Comparison of ENCODE assay signal across 13 cellular contexts in genomic region chr10:63137306-63137705, GRCh38. TPM values are rescaled to one million over a fixed set of nuclear protein-coding genes. Genes with fewer than 3 reads are reported as not detected.
DNase-seq lines count a peak whose midpoint lies in the region; ATAC-seq and TF ChIP-seq lines count a peak whose summit lies in the region.
"Had no signal": no experiment of that assay in that cellular context is flagged by ENCODE, and none has a peak within 500 bp of the region (broad histone marks: within the 10 kb centered on the region; RNA-seq: fewer than 3 reads in every experiment).

No MANE protein-coding gene starts in this region.

- H3K27ac Mint-ChIP-seq in activated CD8-positive, alpha-beta T cell treated with anti-CD3 and anti-CD28 coated beads for 36 hours = no peak overlapping the region
- H3K27ac Mint-ChIP-seq in activated CD8-positive, alpha-beta T cell treated with anti-CD3 and anti-CD28 coated beads, Interleukin-2, amount 10 ng/mL, durations not matched to agents 7 days and 5 days = no peak overlapping the region
- peak overlapping the region; percentile 86 for H3K27ac Mint-ChIP-seq in WTC11

- ATAC-seq in activated CD8-positive, alpha-beta T cell treated with anti-CD3 and anti-CD28 coated beads for 36 hours = no peak
- ATAC-seq in activated CD8-positive, alpha-beta T cell treated with anti-CD3 and anti-CD28 coated beads, Interleukin-2, amount 10 ng/mL, durations not matched to agents 7 days and 5 days = no peak
- no peak for ATAC-seq in WTC11
- ATAC-seq in GM21825 (IDR thresholded peaks at IDR 0.05; ENCODE audit: unreplicated experiment) = no peak
- ATAC-seq: activated CD4-positive, CD25-positive, alpha-beta regulatory T cell treated with anti-CD3 and anti-CD28 coated beads, Interleukin-2, amount 50 U/mL, for 24 hours had no signal

- peaks cover 41% of the 10 kb centered on the region for H3K36me3 Mint-ChIP-seq in activated CD8-positive, alpha-beta T cell treated with anti-CD3 and anti-CD28 coated beads for 36 hours (ENCODE audit: low read depth)
- peaks cover 35% of the 10 kb centered on the region for H3K36me3 Mint-ChIP-seq in activated CD8-positive, alpha-beta T cell treated with anti-CD3 and anti-CD28 coated beads, Interleukin-2, amount 10 ng/mL, durations not matched to agents 7 days and 5 days (ENCODE audit: low read depth)
- H3K36me3 Mint-ChIP-seq in WTC11 = peaks cover 5% of the 10 kb centered on the region

- peaks cover 45% of the 10 kb centered on the region for H3K4me1 Mint-ChIP-seq in activated CD8-positive, alpha-beta T cell treated with anti-CD3 and anti-CD28 coated beads for 36 hours (ENCODE audit: low read depth)
- peaks cover 45% of the 10 kb centered on the region for H3K4me1 Mint-ChIP-seq in activated CD8-positive, alpha-beta T cell treated with anti-CD3 and anti-CD28 coated beads, Interleukin-2, amount 10 ng/mL, durations not matched to agents 7 days and 5 days (ENCODE audit: low read depth)
- peaks cover 18% of the 10 kb centered on the region for H3K4me1 Mint-ChIP-seq in WTC11

- H3K9me3 Mint-ChIP-seq in activated CD8-positive, alpha-beta T cell treated with anti-CD3 and anti-CD28 coated beads for 36 hours = peaks cover 4% of the 10 kb centered on the region
- peaks cover 6% of the 10 kb centered on the region for H3K9me3 Mint-ChIP-seq in activated CD8-positive, alpha-beta T cell treated with anti-CD3 and anti-CD28 coated beads, Interleukin-2, amount 10 ng/mL, durations not matched to agents 7 days and 5 days (ENCODE audit: insufficient read depth)
- peaks cover 7% of the 10 kb centered on the region for H3K9me3 Mint-ChIP-seq in WTC11

- peak; percentile 7 for DNase-seq in activated CD8-positive, alpha-beta T cell treated with anti-CD3 and anti-CD28 coated beads for 36 hours
- DNase-seq in activated CD8-positive, alpha-beta T cell treated with anti-CD3 and anti-CD28 coated beads, Interleukin-2, amount 10 ng/mL, durations not matched to agents 7 days and 5 days = no peak
- no peak for DNase-seq in WTC11 (ENCODE audit: low spot score)
- DNase-seq in iris pigment epithelial cell (ENCODE audit: low read depth) = peak; percentile 94
- peak; percentile 73 for DNase-seq in stromal cell of bone marrow (ENCODE audit: low read depth)
- no peak for DNase-seq in DMS53 (lab: John Stamatoyannopoulos, UW)
- no peak for DNase-seq in NCI-H1048 (lab: John Stamatoyannopoulos, UW)
- DNase-seq: amygdala, dorsolateral prefrontal cortex, naive B cell, NCI-H1417 had no signal

- H3K4me3 Mint-ChIP-seq in activated CD8-positive, alpha-beta T cell treated with anti-CD3 and anti-CD28 coated beads for 36 hours = no peak overlapping the region
- H3K4me3 Mint-ChIP-seq in activated CD8-positive, alpha-beta T cell treated with anti-CD3 and anti-CD28 coated beads, Interleukin-2, amount 10 ng/mL, durations not matched to agents 7 days and 5 days = no peak overlapping the region
- no peak overlapping the region for H3K4me3 Mint-ChIP-seq in WTC11

- H3K27me3 Mint-ChIP-seq in activated CD8-positive, alpha-beta T cell treated with anti-CD3 and anti-CD28 coated beads for 36 hours = no peaks in the 10 kb centered on the region
- H3K27me3 Mint-ChIP-seq in activated CD8-positive, alpha-beta T cell treated with anti-CD3 and anti-CD28 coated beads, Interleukin-2, amount 10 ng/mL, durations not matched to agents 7 days and 5 days (ENCODE audit: low read depth) = no peaks in the 10 kb centered on the region
- no peaks in the 10 kb centered on the region for H3K27me3 Mint-ChIP-seq in WTC11 (ENCODE audit: low read depth)
- H3K27me3 Mint-ChIP-seq: naive B cell had no signal

- POLR2A ChIA-PET in activated CD8-positive, alpha-beta T cell treated with anti-CD3 and anti-CD28 coated beads for 36 hours (lab: Charles Lee) = no interaction called here
- POLR2A ChIA-PET in activated CD8-positive, alpha-beta T cell treated with anti-CD3 and anti-CD28 coated beads, Interleukin-2, amount 10 ng/mL, durations not matched to agents 7 days and 5 days (lab: Charles Lee) = no interaction called here
- POLR2A ChIA-PET in WTC11 (lab: Charles Lee) = no interaction called here

- intact Hi-C loops in activated CD8-positive, alpha-beta T cell treated with anti-CD3 and anti-CD28 coated beads for 36 hours (cut with micrococcal nuclease) = no loop called here

- CTCF ChIA-PET in activated CD8-positive, alpha-beta T cell treated with anti-CD3 and anti-CD28 coated beads for 36 hours (lab: Charles Lee) = interaction anchor here (1.2 to 3.2 kb wide), 3 partner anchors 9 to 21 kb away, joined by 3 to 10 read pairs (median 5); no protein-coding TSS in a partner anchor
- CTCF ChIA-PET in activated CD8-positive, alpha-beta T cell treated with anti-CD3 and anti-CD28 coated beads, Interleukin-2, amount 10 ng/mL, durations not matched to agents 7 days and 5 days (lab: Charles Lee) = interaction anchor here (1.2 to 6.0 kb wide), 3 partner anchors 9 to 29 kb away, joined by 3 to 42 read pairs (median 7); no protein-coding TSS in a partner anchor
- CTCF ChIA-PET in WTC11 (lab: Charles Lee) = no interaction called here

- TF ChIP-seq CTCF in activated CD8-positive, alpha-beta T cell treated with anti-CD3 and anti-CD28 coated beads for 36 hours (IDR thresholded peaks at IDR 0.05) = no peak
- no peak for TF ChIP-seq CTCF in WTC11 (IDR thresholded peaks at IDR 0.05)

TF ChIP-seq in WTC11, 78 proteins besides CTCF, POLR2A, EP300 and RAD21:
- TF ChIP-seq E2F1 (CRISPR knock-in tag; IDR thresholded peaks at IDR 0.05) (no peak), USF1 (CRISPR knock-in tag; IDR thresholded peaks at IDR 0.05) (no peak), ZNF219 (CRISPR knock-in tag; IDR thresholded peaks at IDR 0.05; ENCODE audit: borderline replicate concordance) (no peak), ZBTB43 (CRISPR knock-in tag; IDR thresholded peaks at IDR 0.05) (no peak), IRF1 (CRISPR knock-in tag; IDR thresholded peaks at IDR 0.05) (no peak), SMAD4 (CRISPR knock-in tag; IDR thresholded peaks at IDR 0.05) (no peak), NFATC4 (CRISPR knock-in tag; IDR thresholded peaks at IDR 0.05) (no peak), GABPB1 (CRISPR knock-in tag; IDR thresholded peaks at IDR 0.05) (no peak), MYBL2 (CRISPR knock-in tag; IDR thresholded peaks at IDR 0.05) (no peak)

RNA-seq across cellular contexts. Expression of gene NRBF2, which starts 4.2 kb away (rescaled TPM):
- total RNA-seq in activated CD8-positive, alpha-beta T cell treated with anti-CD3 and anti-CD28 coated beads for 36 hours = 10 to 100 TPM; 23.1 to 24.1 TPM
- total RNA-seq in activated CD8-positive, alpha-beta T cell treated with anti-CD3 and anti-CD28 coated beads, Interleukin-2, amount 10 ng/mL, durations not matched to agents 7 days and 5 days = 10 to 100 TPM; 21.8 to 22.6 TPM
- total RNA-seq in WTC11 (2021) = 25.4 to 27.5 TPM (median 25.9 TPM) in 3 replicates

Comparison
In these comparisons a context has a peak if more than half of its experiments do, and no peak if none do; other contexts are left out.
1. DNase-seq: peak in activated CD8-positive, alpha-beta T cell treated with anti-CD3 and anti-CD28 coated beads for 36 hours (single experiment), iris pigment epithelial cell (single experiment) and stromal cell of bone marrow (single experiment); none in activated CD8-positive, alpha-beta T cell treated with anti-CD3 and anti-CD28 coated beads, Interleukin-2, amount 10 ng/mL, durations not matched to agents 7 days and 5 days (single experiment), WTC11 (single experiment), DMS53 (single experiment) and NCI-H1048 (single experiment).